In the genomic region with DNA sequence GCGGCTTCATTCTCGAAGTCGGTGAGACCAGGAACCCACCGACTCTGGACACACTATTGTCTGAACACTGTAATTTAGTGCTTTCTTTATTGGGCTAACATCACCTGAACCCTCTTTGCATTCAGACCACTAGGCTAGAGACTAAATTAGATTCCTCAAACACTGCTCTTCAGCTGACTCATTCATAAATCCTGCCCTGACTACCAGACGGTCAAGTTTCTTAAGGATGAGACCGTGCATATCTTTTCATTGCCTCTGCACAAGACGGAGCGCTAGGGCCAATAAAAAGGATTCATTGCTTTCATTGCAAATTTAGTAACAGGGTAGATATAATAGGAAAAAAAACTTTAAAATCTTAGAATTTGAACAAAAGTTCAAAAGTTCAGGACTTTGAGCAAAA, we compare ENCODE assay signal across 21 cellular contexts.
DNase-seq lines count a peak whose midpoint lies in the region; TF ChIP-seq lines count a peak whose summit lies in the region.
"Had no signal": no experiment of that assay in that cellular context is flagged by ENCODE, and none has a peak within 500 bp of the region (broad histone marks: within the 10 kb centered on the region; RNA-seq: fewer than 3 reads in every experiment).

No MANE protein-coding gene starts in this region.

- no peak for TF ChIP-seq CTCF in AG04449 (IDR thresholded peaks at IDR 0.05; ENCODE audit: insufficient read depth, low read length, missing control alignments)
- TF ChIP-seq CTCF in astrocyte of the spinal cord (IDR thresholded peaks at IDR 0.05; ENCODE audit: low read depth, low read length) = no peak
- no peak for TF ChIP-seq CTCF in A673 (conservative IDR thresholded peaks at IDR 0.05; ENCODE audit: low read depth, low read length)

- intact Hi-C loops in activated CD4-positive, alpha-beta T cell treated with anti-CD3 and anti-CD28 coated beads, Interleukin-2, amount 10 ng/mL, durations not matched to agents 24 days and 14 days (cut with micrococcal nuclease) = no loop called here
- intact Hi-C loops in A673 (cut with micrococcal nuclease; ENCODE audit: unreplicated experiment) = no loop called here

- H3K9me3 ChIP-seq in A673 (ENCODE audit: low read depth, low read length, poor library complexity, severe bottlenecking) = no peaks in the 10 kb centered on the region
- H3K9me3 ChIP-seq: lower lobe of right lung, sigmoid colon, transverse colon had no signal

- in situ Hi-C loops in astrocyte of the spinal cord (cut with HindIII; ENCODE audit: low sequenced_read_pairs) = no loop called here

- CTCF ChIA-PET in AG04449 (lab: Yijun Ruan, JAX) = no interaction called here
- CTCF ChIA-PET in HEK293T (lab: Yijun Ruan, JAX) = no interaction called here
- CTCF ChIA-PET in A673 (lab: Charles Lee) = no interaction called here

- no peaks in the 10 kb centered on the region for H3K4me1 Mint-ChIP-seq in activated CD4-positive, alpha-beta T cell treated with anti-CD3 and anti-CD28 coated beads, Interleukin-2, amount 10 ng/mL, durations not matched to agents 24 days and 14 days

- H3K27ac Mint-ChIP-seq in activated CD4-positive, alpha-beta T cell treated with anti-CD3 and anti-CD28 coated beads, Interleukin-2, amount 10 ng/mL, durations not matched to agents 24 days and 14 days = no peak overlapping the region
- H3K27ac Mint-ChIP-seq: activated naive CD4-positive, alpha-beta T cell treated with anti-CD3 and anti-CD28 coated beads, Interleukin-2, amount 50 U/mL, for 24 hours had no signal

- no peaks in the 10 kb centered on the region for H3K36me3 Mint-ChIP-seq in activated CD4-positive, alpha-beta T cell treated with anti-CD3 and anti-CD28 coated beads, Interleukin-2, amount 10 ng/mL, durations not matched to agents 24 days and 14 days (ENCODE audit: low read depth)

- POLR2A ChIA-PET in AG04449 (lab: Yijun Ruan, JAX) (no interaction called here), HEK293T (lab: Yijun Ruan, JAX) (no interaction called here), A673 (lab: Charles Lee; ENCODE audit: low non-redundant PET) (no interaction called here)

- no peaks in the 10 kb centered on the region for H3K9me3 Mint-ChIP-seq in activated CD4-positive, alpha-beta T cell treated with anti-CD3 and anti-CD28 coated beads, Interleukin-2, amount 10 ng/mL, durations not matched to agents 24 days and 14 days
- H3K9me3 Mint-ChIP-seq: activated naive CD4-positive, alpha-beta T cell treated with anti-CD3 and anti-CD28 coated beads, Interleukin-2, amount 50 U/mL, for 24 hours had no signal

- peak; percentile 33 for DNase-seq in AG04449 (ENCODE audit: low read depth, low spot score)
- no peak for DNase-seq in HEK293T (ENCODE audit: extremely low spot score)
- peak; percentile 44 for DNase-seq in astrocyte of the spinal cord (ENCODE audit: low read depth, low spot score)
- peak; percentile 86 for DNase-seq in left kidney (ENCODE audit: low read depth, low spot score)
- no peak for DNase-seq in stimulated activated naive CD4-positive, alpha-beta T cell treated with Interleukin-2 at 50 U/mL for 16 hours (lab: John Stamatoyannopoulos, UW)
- no peak for DNase-seq in activated CD4-positive, alpha-beta T cell treated with anti-CD3 and anti-CD28 coated beads, Interleukin-2, amount 10 ng/mL, durations not matched to agents 24 days and 14 days
- no peak for DNase-seq in A673 (ENCODE audit: low spot score)
- DNase-seq in SKM-1 treated with dmso at 0.1 percent for 144 hours (lab: John Stamatoyannopoulos, UW; ENCODE audit: unreplicated experiment) = no peak
- DNase-seq: ACHN; Calu3; effector CD8-positive, alpha-beta T cell; foreskin melanocyte; GF-D8; lower lobe of right lung; NCI-H146; NCI-H345; SHP77; sigmoid colon; transverse colon had no signal

- no peak overlapping the region for H3K4me3 Mint-ChIP-seq in activated CD4-positive, alpha-beta T cell treated with anti-CD3 and anti-CD28 coated beads, Interleukin-2, amount 10 ng/mL, durations not matched to agents 24 days and 14 days
- H3K4me3 Mint-ChIP-seq: activated naive CD4-positive, alpha-beta T cell treated with anti-CD3 and anti-CD28 coated beads, Interleukin-2, amount 50 U/mL, for 24 hours had no signal

- BruUV-seq in A673 (replicated peaks; lab: Mats Ljungman, UMichigan) = no TSS peak

- no peaks in the 10 kb centered on the region for H3K36me3 ChIP-seq in A673 (ENCODE audit: insufficient read depth, low read length, poor library complexity, severe bottlenecking)
- H3K36me3 ChIP-seq: lower lobe of right lung, sigmoid colon, transverse colon had no signal

- no peak overlapping the region for H3K4me3 ChIP-seq in AG04449 (ENCODE audit: low read depth, low read length)
- no peak overlapping the region for H3K4me3 ChIP-seq in astrocyte of the spinal cord (ENCODE audit: low read depth, low read length)
- no peak overlapping the region for H3K4me3 ChIP-seq in A673 (ENCODE audit: low read depth, low read length, poor library complexity, severe bottlenecking)
- H3K4me3 ChIP-seq: lower lobe of right lung, sigmoid colon, transverse colon had no signal

- no peaks in the 10 kb centered on the region for H3K27me3 ChIP-seq in A673 (replicated peaks; ENCODE audit: insufficient read depth, low read depth, low read length, poor library complexity)
- H3K27me3 ChIP-seq: sigmoid colon, transverse colon had no signal

- H3K27ac ChIP-seq in A673 (ENCODE audit: low read depth, low read length, poor library complexity, severe bottlenecking) = no peak overlapping the region
- H3K27ac ChIP-seq: KMS-11, lower lobe of right lung, sigmoid colon, transverse colon had no signal

- H3K27me3 Mint-ChIP-seq in activated CD4-positive, alpha-beta T cell treated with anti-CD3 and anti-CD28 coated beads, Interleukin-2, amount 10 ng/mL, durations not matched to agents 24 days and 14 days = peaks cover 2% of the 10 kb centered on the region
- H3K27me3 Mint-ChIP-seq: activated naive CD4-positive, alpha-beta T cell treated with anti-CD3 and anti-CD28 coated beads, Interleukin-2, amount 50 U/mL, for 24 hours had no signal

- H3K4me1 ChIP-seq in A673 (ENCODE audit: insufficient read depth, low read length, poor library complexity, severe bottlenecking) = peaks cover 5% of the 10 kb centered on the region

TF ChIP-seq in HEK293T, 16 proteins besides CTCF, POLR2A, EP300 and RAD21:
- TF ChIP-seq, protein P1, sequence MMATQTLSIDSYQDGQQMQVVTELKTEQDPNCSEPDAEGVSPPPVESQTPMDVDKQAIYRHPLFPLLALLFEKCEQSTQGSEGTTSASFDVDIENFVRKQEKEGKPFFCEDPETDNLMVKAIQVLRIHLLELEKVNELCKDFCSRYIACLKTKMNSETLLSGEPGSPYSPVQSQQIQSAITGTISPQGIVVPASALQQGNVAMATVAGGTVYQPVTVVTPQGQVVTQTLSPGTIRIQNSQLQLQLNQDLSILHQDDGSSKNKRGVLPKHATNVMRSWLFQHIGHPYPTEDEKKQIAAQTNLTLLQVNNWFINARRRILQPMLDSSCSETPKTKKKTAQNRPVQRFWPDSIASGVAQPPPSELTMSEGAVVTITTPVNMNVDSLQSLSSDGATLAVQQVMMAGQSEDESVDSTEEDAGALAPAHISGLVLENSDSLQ (IDR thresholded peaks at IDR 0.05) = 0 out of 2 replicates have a peak, but pooled peaks have one; percentile 6
- no peak for TF ChIP-seq TARDBP (IDR thresholded peaks at IDR 0.05)
TF ChIP-seq in HEK293T: peak in this region for 1.

Comparison
In these comparisons a context has a peak if more than half of its experiments do, and no peak if none do; other contexts are left out.
1. DNase-seq: peak in AG04449 (single experiment), astrocyte of the spinal cord (single experiment) and left kidney (single experiment); none in HEK293T (single experiment), stimulated activated naive CD4-positive, alpha-beta T cell treated with Interleukin-2 at 50 U/mL for 16 hours (single experiment), activated CD4-positive, alpha-beta T cell treated with anti-CD3 and anti-CD28 coated beads, Interleukin-2, amount 10 ng/mL, durations not matched to agents 24 days and 14 days (single experiment), A673 (single experiment) and SKM-1 treated with dmso at 0.1 percent for 144 hours (single experiment).